9 cellular contexts compared by ENCODE assay signal in genomic region chr4:74675673-74676279, GRCh38.
DNase-seq lines count a peak whose midpoint lies in the region; ATAC-seq and TF ChIP-seq lines count a peak whose summit lies in the region.
"Had no signal": no experiment of that assay in that cellular context is flagged by ENCODE, and none has a peak within 500 bp of the region (broad histone marks: within the 10 kb centered on the region; RNA-seq: fewer than 3 reads in every experiment).

No MANE protein-coding gene starts in this region.

- H3K9ac ChIP-seq in Karpas-422 (ENCODE audit: low read length) (no peak overlapping the region), parathyroid adenoma (no peak overlapping the region)
- H3K9ac ChIP-seq: BLaER1 had no signal

- H3K4me1 ChIP-seq in Karpas-422 (ENCODE audit: low read length), result peaks cover 6% of the 10 kb centered on the region; the same call in 1 of the 2 replicates
- no peaks in the 10 kb centered on the region for H3K4me1 ChIP-seq in parathyroid adenoma
- H3K4me1 ChIP-seq: BLaER1 had no signal

- H3K79me2 ChIP-seq in Karpas-422 (ENCODE audit: low read length) (no peaks in the 10 kb centered on the region), parathyroid adenoma (no peaks in the 10 kb centered on the region)

- H3K9me2 ChIP-seq in Karpas-422 (replicated peaks; ENCODE audit: insufficient read depth, low read length), result no peaks in the 10 kb centered on the region

- H3K36me3 ChIP-seq in Karpas-422 (ENCODE audit: insufficient read depth, low read length), result no peaks in the 10 kb centered on the region
- H3K36me3 ChIP-seq in parathyroid adenoma (ENCODE audit: control insufficient read depth, insufficient read depth, low read length), result no peaks in the 10 kb centered on the region
- H3K36me3 ChIP-seq: BLaER1 had no signal

- no peaks in the 10 kb centered on the region for H4K20me1 ChIP-seq in Karpas-422 (ENCODE audit: insufficient read depth, low read depth, low read length)
- H4K20me1 ChIP-seq: BLaER1 had no signal

- H3K27ac ChIP-seq in Karpas-422 (ENCODE audit: low read length), result no peak overlapping the region
- H3K27ac ChIP-seq in parathyroid adenoma, result no peak overlapping the region
- H3K27ac ChIP-seq: BLaER1 had no signal

- TF ChIP-seq CTCF in GM20000 (IDR thresholded peaks at IDR 0.05; ENCODE audit: extremely low read depth, missing control alignments) (peak; percentile 38), fibroblast of mammary gland (conservative IDR thresholded peaks at IDR 0.05; ENCODE audit: control insufficient read depth, insufficient read depth, low read depth, low read length) (peak; percentile 96), parathyroid adenoma (IDR thresholded peaks at IDR 0.05) (peak; percentile 50)

- H3K4me3 ChIP-seq in Karpas-422 (ENCODE audit: low read length) (no peak overlapping the region), fibroblast of mammary gland (ENCODE audit: control insufficient read depth, low read depth, low read length) (no peak overlapping the region), parathyroid adenoma (ENCODE audit: low read depth, low read length) (no peak overlapping the region)
- H3K4me3 ChIP-seq: BLaER1 had no signal

- no peaks in the 10 kb centered on the region for H3K27me3 ChIP-seq in Karpas-422 (ENCODE audit: low read length)
- no peaks in the 10 kb centered on the region for H3K27me3 ChIP-seq in parathyroid adenoma (ENCODE audit: control insufficient read depth, insufficient read depth, low read length)
- H3K27me3 ChIP-seq: BLaER1 had no signal

- H3K9me3 ChIP-seq in Karpas-422 (ENCODE audit: low read length) (no peaks in the 10 kb centered on the region), parathyroid adenoma (ENCODE audit: control insufficient read depth, low read length) (no peaks in the 10 kb centered on the region)
- H3K9me3 ChIP-seq: BLaER1 had no signal

- peak; percentile 93 for ATAC-seq in SK-N-SH treated with all-trans-retinoic acid at 6 μM for 48 hours

- DNase-seq in NCI-H1092 treated with DMSO at 0.1 percent for 48 hours (lab: John Stamatoyannopoulos, UW) (peak; percentile 18), NCI-H1092 (lab: John Stamatoyannopoulos, UW) (no peak), GM20000 (ENCODE audit: low spot score) (peak; percentile 41), Karpas-422 (peak; percentile 78), fibroblast of mammary gland (ENCODE audit: low read depth) (peak; percentile 87), ureter (ENCODE audit: low spot score) (no peak)

- no peak overlapping the region for H3K4me2 ChIP-seq in Karpas-422 (ENCODE audit: low read depth, low read length, poor library complexity, severe bottlenecking)
- no peak overlapping the region for H3K4me2 ChIP-seq in parathyroid adenoma (ENCODE audit: low read length)
- H3K4me2 ChIP-seq: BLaER1 had no signal

- H2AFZ ChIP-seq in Karpas-422 (ENCODE audit: low read length) (no peak overlapping the region), parathyroid adenoma (no peak overlapping the region)

TF ChIP-seq in SK-N-SH treated with all-trans-retinoic acid at 6 μM for 48 hours, 23 proteins besides CTCF, POLR2A, EP300 and RAD21:
- TF ChIP-seq ZNF70 (CRISPR knock-in tag; IDR thresholded peaks at IDR 0.05) (no peak), PATZ1 (CRISPR knock-in tag; IDR thresholded peaks at IDR 0.05; ENCODE audit: borderline replicate concordance) (no peak), TSHZ2 (CRISPR knock-in tag; IDR thresholded peaks at IDR 0.05) (no peak), OSR1 (CRISPR knock-in tag; IDR thresholded peaks at IDR 0.05) (no peak), RARB (CRISPR knock-in tag; IDR thresholded peaks at IDR 0.05) (no peak), ZNF565 (CRISPR knock-in tag; conservative IDR thresholded peaks at IDR 0.05; ENCODE audit: low read depth) (no peak), ZNF8 (CRISPR knock-in tag; IDR thresholded peaks at IDR 0.05) (no peak), BACH2 (CRISPR knock-in tag; IDR thresholded peaks at IDR 0.05; ENCODE audit: borderline replicate concordance) (no peak), PPARA (CRISPR knock-in tag; IDR thresholded peaks at IDR 0.05; ENCODE audit: borderline replicate concordance) (no peak), ZC3H10 (CRISPR knock-in tag; IDR thresholded peaks at IDR 0.05) (no peak), CREB5 (CRISPR knock-in tag; IDR thresholded peaks at IDR 0.05; ENCODE audit: low read depth) (no peak), SNAI2 (CRISPR knock-in tag; IDR thresholded peaks at IDR 0.05) (no peak), ARNTL (CRISPR knock-in tag; IDR thresholded peaks at IDR 0.05; ENCODE audit: borderline replicate concordance, low read depth) (no peak), CSDC2 (CRISPR knock-in tag; IDR thresholded peaks at IDR 0.05) (no peak)

Comparison
In these comparisons a context has a peak if more than half of its experiments do, and no peak if none do; other contexts are left out.
1. DNase-seq: peak in NCI-H1092 treated with DMSO at 0.1 percent for 48 hours (single experiment), GM20000 (single experiment), Karpas-422 (single experiment) and fibroblast of mammary gland (single experiment); none in NCI-H1092 (single experiment) and ureter (single experiment).
2. CTCF ChIP-seq: peak in every context shown above with its lines; median percentile 96 in fibroblast of mammary gland; 50 in parathyroid adenoma; 38 in GM20000.